Comparison of ENCODE assay signal across 8 cellular contexts in the genomic region with DNA sequence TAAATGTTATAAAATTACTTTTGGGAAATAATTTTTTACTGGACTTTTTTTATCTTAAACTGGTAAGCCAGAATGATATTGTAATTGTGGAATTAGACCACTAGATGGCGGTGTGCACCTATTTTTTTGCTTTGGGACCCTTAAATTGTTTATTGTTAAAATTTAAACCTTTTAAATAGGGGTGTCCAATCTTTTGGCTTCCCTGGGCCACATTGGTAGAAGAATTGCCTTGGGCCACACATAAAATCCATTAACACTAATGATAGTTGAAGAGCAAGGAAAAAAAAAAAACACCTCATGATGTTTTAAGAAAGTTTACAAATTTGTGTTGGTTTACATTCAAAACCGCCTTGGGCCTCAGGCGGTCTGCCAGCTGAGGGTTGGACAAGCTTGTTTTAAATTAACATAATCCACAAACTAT. TPM values are rescaled to one million over a fixed set of nuclear protein-coding genes. Genes with fewer than 3 reads are reported as not detected.
DNase-seq lines count a peak whose midpoint lies in the region; ATAC-seq and TF ChIP-seq lines count a peak whose summit lies in the region.

No MANE protein-coding gene starts in this region.

- no peak overlapping the region for H3K27ac ChIP-seq in smooth muscle cell (ENCODE audit: low read depth)

- H3K4me1 ChIP-seq in smooth muscle cell (ENCODE audit: low read depth) = no peaks in the 10 kb centered on the region

- DNase-seq in AG10803 (ENCODE audit: low read depth) (peak; percentile 29), RPMI8226 (peak; percentile 23), fibroblast of mammary gland (ENCODE audit: low read depth) (peak; percentile 52), smooth muscle cell (lab: John Stamatoyannopoulos, UW; ENCODE audit: unreplicated experiment) (no peak), HK-2 (ENCODE audit: unreplicated experiment) (no peak)
- DNase-seq in activated effector memory CD4-positive, alpha-beta T cell treated with Interleukin-2 at 50 U/mL for 16 hours = no peak

- H3K27me3 ChIP-seq in smooth muscle cell (ENCODE audit: low read depth) = peaks cover 17% of the 10 kb centered on the region

- H3F3A ChIP-seq in smooth muscle cell (ENCODE audit: low read depth) = no peaks in the 10 kb centered on the region

- no peak overlapping the region for H2AFZ ChIP-seq in smooth muscle cell (ENCODE audit: low read depth)

- TF ChIP-seq CTCF in AG10803 (conservative IDR thresholded peaks at IDR 0.05; ENCODE audit: low read length) (peak; percentile 65), GM12875 (IDR thresholded peaks at IDR 0.05; ENCODE audit: borderline replicate concordance, insufficient read depth, low read depth, low read length) (peak; percentile 36; the same call in 1 of the 2 replicates), fibroblast of mammary gland (conservative IDR thresholded peaks at IDR 0.05; ENCODE audit: control insufficient read depth, insufficient read depth, low read depth, low read length) (peak; percentile 49), smooth muscle cell (IDR thresholded peaks at IDR 0.05; ENCODE audit: borderline replicate concordance, insufficient read depth, poor library complexity, severe bottlenecking) (peak; percentile 89)

- no peaks in the 10 kb centered on the region for H3K36me3 ChIP-seq in smooth muscle cell (ENCODE audit: low read depth)

- no peak overlapping the region for H3K9ac ChIP-seq in smooth muscle cell (ENCODE audit: low read depth)

- no peaks in the 10 kb centered on the region for H3K9me3 ChIP-seq in smooth muscle cell (replicated peaks; ENCODE audit: low read depth)

- WGBS in smooth muscle cell (ENCODE audit: low lambda C conversion rate) = 66% methylated on average over 3 of the region's 3 CpGs

- ATAC-seq in HG03565 (IDR thresholded peaks at IDR 0.05; ENCODE audit: unreplicated experiment) = no peak

- H3K4me2 ChIP-seq in smooth muscle cell = no peak overlapping the region

- H4K20me1 ChIP-seq in smooth muscle cell (ENCODE audit: low read depth) = no peaks in the 10 kb centered on the region

- H3K4me3 ChIP-seq in AG10803 (ENCODE audit: low read length) = no peak overlapping the region
- no peak overlapping the region for H3K4me3 ChIP-seq in GM12875 (ENCODE audit: low read depth, low read length)
- H3K4me3 ChIP-seq in fibroblast of mammary gland (ENCODE audit: control insufficient read depth, low read depth, low read length) = no peak overlapping the region
- H3K4me3 ChIP-seq in smooth muscle cell = no peak overlapping the region

- H3K79me2 ChIP-seq in smooth muscle cell (ENCODE audit: low read depth) = no peaks in the 10 kb centered on the region

RNA-seq across cellular contexts. Expression of gene GADD45G, which starts 28.4 kb away (rescaled TPM):
- total RNA-seq in smooth muscle cell = 1.5 and 6.9 TPM in 2 replicates
- polyA plus RNA-seq in smooth muscle cell = 10.7 and 11.3 TPM in 2 replicates

Comparison
In these comparisons a context has a peak if more than half of its experiments do, and no peak if none do; other contexts are left out.
1. DNase-seq: peak in AG10803 (single experiment), RPMI8226 (single experiment) and fibroblast of mammary gland (single experiment); none in smooth muscle cell (single experiment), HK-2 (single experiment) and activated effector memory CD4-positive, alpha-beta T cell treated with Interleukin-2 at 50 U/mL for 16 hours (single experiment).
2. CTCF ChIP-seq: peak in every context shown above with its lines; median percentile 89 in smooth muscle cell; 65 in AG10803; 49 in fibroblast of mammary gland; 36 in GM12875.